ENCODE assay signal across 14 cellular contexts in genomic region chr1:41013812-41014211, GRCh38. TPM values are rescaled to one million over a fixed set of nuclear protein-coding genes. Genes with fewer than 3 reads are reported as not detected.
DNase-seq lines count a peak whose midpoint lies in the region; ATAC-seq and TF ChIP-seq lines count a peak whose summit lies in the region.
"Had no signal": no experiment of that assay in that cellular context is flagged by ENCODE, and none has a peak within 500 bp of the region (broad histone marks: within the 10 kb centered on the region; RNA-seq: fewer than 3 reads in every experiment).

No MANE protein-coding gene starts in this region.

- no peaks in the 10 kb centered on the region for H3K27me3 Mint-ChIP-seq in activated T-helper 17 cell treated with anti-CD3 and anti-CD28 coated beads, Interleukin-2, amount 50 U/mL, for 72 hours
- no peaks in the 10 kb centered on the region for H3K27me3 Mint-ChIP-seq in activated CD4-positive, alpha-beta memory T cell treated with anti-CD3 and anti-CD28 coated beads for 36 hours
- H3K27me3 Mint-ChIP-seq: activated CD4-positive, alpha-beta T cell treated with anti-CD3 and anti-CD28 coated beads, Interleukin-2, amount 10 ng/mL, durations not matched to agents 24 days and 14 days had no signal

- peak overlapping the region in 10 of 11 experiments; percentile 14 to 71 (median 59); a peak in 16 of 22 replicates for H3K9ac ChIP-seq in BLaER1 treated with 17β-estradiol and CSF1 and Interleukin-3, amounts not matched to agents 10 nM and 100 nM

- H3K27ac ChIP-seq in BLaER1 treated with 17β-estradiol and CSF1 and Interleukin-3, amounts not matched to agents 10 nM and 100 nM: peak overlapping the region in 10 of 11 experiments; percentile 47 to 85 (median 72); a peak in 21 of 22 replicates

- H3K27me3 ChIP-seq in BLaER1 treated with 17β-estradiol and CSF1 and Interleukin-3, amounts not matched to agents 10 nM and 100 nM: no peaks in the 10 kb centered on the region

- no peaks in the 10 kb centered on the region for H3K9me3 ChIP-seq in BLaER1 treated with 17β-estradiol and CSF1 and Interleukin-3, amounts not matched to agents 10 nM and 100 nM (replicated peaks in 1 of 11)
- no peaks in the 10 kb centered on the region for H3K9me3 ChIP-seq in mucosa of descending colon

- DNase-seq in globus pallidus (ENCODE audit: low spot score): peak; percentile 7
- DNase-seq in mucosa of descending colon: no peak
- no peak for DNase-seq in activated effector memory CD4-positive, alpha-beta T cell treated with anti-CD3 and anti-CD28 coated beads, Interleukin-2, amount 50 U/mL, for 16 hours
- no peak for DNase-seq in activated CD4-positive, alpha-beta memory T cell treated with anti-CD3 and anti-CD28 coated beads for 36 hours
- no peak for DNase-seq in activated CD4-positive, alpha-beta T cell treated with anti-CD3 and anti-CD28 coated beads, Interleukin-2, amount 50 U/mL, for 4 hours
- DNase-seq: activated CD4-positive, alpha-beta T cell treated with anti-CD3 and anti-CD28 coated beads, Interleukin-2, amount 10 ng/mL, durations not matched to agents 24 days and 14 days; central memory CD4-positive, alpha-beta T cell; foreskin fibroblast; mammary epithelial cell; NCI-H2171 treated with DMSO at 0.1 percent for 48 hours had no signal

- H3K27ac Mint-ChIP-seq in activated T-helper 17 cell treated with anti-CD3 and anti-CD28 coated beads, Interleukin-2, amount 50 U/mL, for 72 hours: peak overlapping the region; percentile 36
- no peak overlapping the region for H3K27ac Mint-ChIP-seq in activated CD4-positive, alpha-beta memory T cell treated with anti-CD3 and anti-CD28 coated beads for 36 hours
- H3K27ac Mint-ChIP-seq: activated CD4-positive, alpha-beta T cell treated with anti-CD3 and anti-CD28 coated beads, Interleukin-2, amount 10 ng/mL, durations not matched to agents 24 days and 14 days had no signal

- H3K4me3 Mint-ChIP-seq in activated T-helper 17 cell treated with anti-CD3 and anti-CD28 coated beads, Interleukin-2, amount 50 U/mL, for 72 hours: no peak overlapping the region
- H3K4me3 Mint-ChIP-seq in activated CD4-positive, alpha-beta memory T cell treated with anti-CD3 and anti-CD28 coated beads for 36 hours: no peak overlapping the region
- H3K4me3 Mint-ChIP-seq: activated CD4-positive, alpha-beta T cell treated with anti-CD3 and anti-CD28 coated beads, Interleukin-2, amount 10 ng/mL, durations not matched to agents 24 days and 14 days; nephron had no signal

- peak overlapping the region in 2 of 10 experiments; percentile 17 to 36; a peak in 2 of 20 replicates for H3K4me3 ChIP-seq in BLaER1 treated with 17β-estradiol and CSF1 and Interleukin-3, amounts not matched to agents 10 nM and 100 nM
- no peak overlapping the region for H3K4me3 ChIP-seq in mucosa of descending colon

- H3K36me3 Mint-ChIP-seq in activated T-helper 17 cell treated with anti-CD3 and anti-CD28 coated beads, Interleukin-2, amount 50 U/mL, for 72 hours (ENCODE audit: low read depth): peaks cover 83% of the 10 kb centered on the region
- peaks cover 45% of the 10 kb centered on the region for H3K36me3 Mint-ChIP-seq in activated CD4-positive, alpha-beta memory T cell treated with anti-CD3 and anti-CD28 coated beads for 36 hours

- H3K4me1 Mint-ChIP-seq in activated T-helper 17 cell treated with anti-CD3 and anti-CD28 coated beads, Interleukin-2, amount 50 U/mL, for 72 hours: no peaks in the 10 kb centered on the region
- H3K4me1 Mint-ChIP-seq in activated CD4-positive, alpha-beta memory T cell treated with anti-CD3 and anti-CD28 coated beads for 36 hours (ENCODE audit: low read depth): no peaks in the 10 kb centered on the region
- H3K4me1 Mint-ChIP-seq: nephron had no signal

- no peaks in the 10 kb centered on the region for H3K9me3 Mint-ChIP-seq in activated T-helper 17 cell treated with anti-CD3 and anti-CD28 coated beads, Interleukin-2, amount 50 U/mL, for 72 hours
- no peaks in the 10 kb centered on the region for H3K9me3 Mint-ChIP-seq in activated CD4-positive, alpha-beta memory T cell treated with anti-CD3 and anti-CD28 coated beads for 36 hours
- H3K9me3 Mint-ChIP-seq: activated CD4-positive, alpha-beta T cell treated with anti-CD3 and anti-CD28 coated beads, Interleukin-2, amount 10 ng/mL, durations not matched to agents 24 days and 14 days; nephron had no signal

- H3K4me2 ChIP-seq in BLaER1 treated with 17β-estradiol and CSF1 and Interleukin-3, amounts not matched to agents 10 nM and 100 nM: peak overlapping the region; percentile 73 to 90 (median 83)

- intact Hi-C loops in mucosa of descending colon (cut with DNase I, micrococcal nuclease): no loop called here
- intact Hi-C loops in activated CD4-positive, alpha-beta memory T cell treated with anti-CD3 and anti-CD28 coated beads for 36 hours (cut with micrococcal nuclease): no loop called here

- POLR2A ChIA-PET in activated CD4-positive, alpha-beta memory T cell treated with anti-CD3 and anti-CD28 coated beads for 36 hours (lab: Charles Lee): no interaction called here

- no peak for TF ChIP-seq CTCF in mucosa of descending colon (IDR thresholded peaks at IDR 0.05)

- peaks cover 33 to 97% (median 87%) of the 10 kb centered on the region in 11 experiments for H3K36me3 ChIP-seq in BLaER1 treated with 17β-estradiol and CSF1 and Interleukin-3, amounts not matched to agents 10 nM and 100 nM
- no peaks in the 10 kb centered on the region for H3K36me3 ChIP-seq in mucosa of descending colon (ENCODE audit: low read depth)

- peaks cover 49 to 100% (median 95%) of the 10 kb centered on the region in 10 experiments for H3K4me1 ChIP-seq in BLaER1 treated with 17β-estradiol and CSF1 and Interleukin-3, amounts not matched to agents 10 nM and 100 nM
- H3K4me1 ChIP-seq in mucosa of descending colon (ENCODE audit: low read depth): no peaks in the 10 kb centered on the region

- ATAC-seq in activated T-helper 17 cell treated with anti-CD3 and anti-CD28 coated beads, Interleukin-2, amount 50 U/mL, for 72 hours (replicated peaks): no peak
- peak; percentile 27 for ATAC-seq in mucosa of descending colon
- ATAC-seq in HG03342 (IDR thresholded peaks at IDR 0.05; ENCODE audit: unreplicated experiment): no peak

- CTCF ChIA-PET in activated CD4-positive, alpha-beta memory T cell treated with anti-CD3 and anti-CD28 coated beads for 36 hours (lab: Charles Lee): interaction anchor here (0.9 kb wide), 1 partner anchor 61 kb away, joined by 6 read pairs; no protein-coding TSS in a partner anchor

- H4K20me1 ChIP-seq in BLaER1 treated with 17β-estradiol and CSF1 and Interleukin-3, amounts not matched to agents 10 nM and 100 nM: peaks cover 0 to 79% (median 35%) of the 10 kb centered on the region in 11 experiments; a peak in 16 of 22 replicates

RNA-seq across cellular contexts. Expression of gene SLFNL1, which starts 7.7 kb away (rescaled TPM):
- total RNA-seq in activated T-helper 17 cell treated with anti-CD3 and anti-CD28 coated beads, Interleukin-2, amount 50 U/mL, for 72 hours: under 1 TPM; 0.13 to 0.32 TPM
- under 1 TPM; 0.29 to 0.82 (median 0.41) TPM for total RNA-seq in mucosa of descending colon
- under 1 TPM in 1 of 2 experiments, not detected in 1; 0.07 TPM for total RNA-seq in activated CD4-positive, alpha-beta memory T cell treated with anti-CD3 and anti-CD28 coated beads for 36 hours

RNA-seq across cellular contexts. Expression of gene CTPS1, which starts 34.3 kb away (rescaled TPM):
- 100 to 1,000 TPM in 1 of 2 donors, 10 to 100 TPM in 1; 46.3 to 102 TPM for total RNA-seq in activated T-helper 17 cell treated with anti-CD3 and anti-CD28 coated beads, Interleukin-2, amount 50 U/mL, for 72 hours
- total RNA-seq in mucosa of descending colon: 10 to 100 TPM in 2 of 3 donors, 1 to 10 TPM in 1; 6.5 to 49.1 (median 15.7) TPM
- 10 to 100 TPM; 78.0 to 78.5 TPM for total RNA-seq in activated CD4-positive, alpha-beta memory T cell treated with anti-CD3 and anti-CD28 coated beads for 36 hours
